ENCODE assay signal across 8 cellular contexts in genomic region chr9:134641989-134642384, GRCh38. TPM values are rescaled to one million over a fixed set of nuclear protein-coding genes. Genes with fewer than 3 reads are reported as not detected.
DNase-seq lines count a peak whose midpoint lies in the region; ATAC-seq and TF ChIP-seq lines count a peak whose summit lies in the region.

No MANE protein-coding gene starts in this region.

- H3K4me3 ChIP-seq in BLaER1 (peak overlapping the region; percentile 93), RWPE2 (ENCODE audit: severe bottlenecking) (peak overlapping the region; percentile 65), foreskin fibroblast (ENCODE audit: low read depth in 1 of 2, low read length in 2 of 2) (peak overlapping the region; percentile 74 to 99), trophoblast cell (ENCODE audit: low read depth, low read length) (peak overlapping the region; percentile 93)

- peak overlapping the region; percentile 61 for H4K12ac ChIP-seq in trophoblast cell (ENCODE audit: low read depth, low read length)

- H3K4me2 ChIP-seq in BLaER1 (peak overlapping the region; percentile 99), trophoblast cell (ENCODE audit: low read length) (peak overlapping the region; percentile 56)

- H3K36me3 ChIP-seq in BLaER1 (peaks cover 3% of the 10 kb centered on the region; the same call in 1 of the 2 replicates), RWPE2 (ENCODE audit: low read depth) (peaks cover 9% of the 10 kb centered on the region; the same call in 1 of the 2 replicates), trophoblast cell (ENCODE audit: control insufficient read depth in 1 of 2, insufficient read depth in 2 of 2, low read length in 2 of 2) (peaks cover 26 to 31% of the 10 kb centered on the region in 2 experiments)

- no peak overlapping the region for H3K23ac ChIP-seq in trophoblast cell (ENCODE audit: low read length)

- H4K91ac ChIP-seq in trophoblast cell (ENCODE audit: low read depth, low read length) = peak overlapping the region; percentile 97

- H4K20me1 ChIP-seq in BLaER1 = peaks cover 42% of the 10 kb centered on the region

- H3K14ac ChIP-seq in trophoblast cell (ENCODE audit: low read length) = peak overlapping the region; percentile 98

- H3K9ac ChIP-seq in BLaER1 (peak overlapping the region; percentile 87), trophoblast cell (ENCODE audit: low read length) (peak overlapping the region; percentile 96)

- H3K27ac ChIP-seq in BLaER1 (peak overlapping the region; percentile 87), RWPE2 (ENCODE audit: poor library complexity, severe bottlenecking) (peak overlapping the region; percentile 90), trophoblast cell (ENCODE audit: low read depth, low read length) (peak overlapping the region; percentile 84)

- WGBS in trophoblast cell (ENCODE audit: extremely low coverage, insufficient coverage, insufficient read length) = no CpG with 5 or more reads among the region's 59 CpGs

- peak overlapping the region; percentile 77 for H2AFZ ChIP-seq in trophoblast cell (ENCODE audit: insufficient read depth, low read length, poor library complexity)

- TF ChIP-seq CTCF in RWPE2 (IDR thresholded peaks at IDR 0.05; ENCODE audit: poor library complexity, severe bottlenecking) = no peak
- no peak for TF ChIP-seq CTCF in foreskin fibroblast (IDR thresholded peaks at IDR 0.05; ENCODE audit: low read depth, low read length)

- ATAC-seq in RWPE2 (ENCODE audit: low read depth) = no peak
- no peak for ATAC-seq in GM18909 (IDR thresholded peaks at IDR 0.05; ENCODE audit: poor library complexity, unreplicated experiment)

- H4K8ac ChIP-seq in trophoblast cell (ENCODE audit: low read depth, low read length) = peak overlapping the region; percentile 83

- peak overlapping the region; percentile 96 for H2BK5ac ChIP-seq in trophoblast cell (ENCODE audit: low read depth, low read length, poor library complexity)

- no peak for DNase-seq in RWPE2 (ENCODE audit: low spot score)
- peak in 1 of 2 donors; percentile 39 for DNase-seq in foreskin fibroblast
- no peak for DNase-seq in trophoblast cell
- no peak for DNase-seq in T-helper 9 cell
- DNase-seq in EL = no peak
- no peak for DNase-seq in cerebellum (ENCODE audit: low spot score)

- H3K9me3 ChIP-seq in BLaER1 = no peaks in the 10 kb centered on the region
- no peaks in the 10 kb centered on the region for H3K9me3 ChIP-seq in RWPE2 (ENCODE audit: severe bottlenecking)
- peaks cover 3% of the 10 kb centered on the region for H3K9me3 ChIP-seq in trophoblast cell (ENCODE audit: insufficient read depth, low read depth, low read length)

- H3K18ac ChIP-seq in trophoblast cell (ENCODE audit: low read length) = peak overlapping the region; percentile 99

- H3K79me2 ChIP-seq in trophoblast cell (ENCODE audit: control insufficient read depth, insufficient read depth, low read length, poor library complexity) = peaks cover 42% of the 10 kb centered on the region

- peaks cover 29% of the 10 kb centered on the region for H3K79me1 ChIP-seq in trophoblast cell (ENCODE audit: low read length)

- peak overlapping the region; percentile 95 for H2BK120ac ChIP-seq in trophoblast cell (ENCODE audit: insufficient read depth, low read length, poor library complexity)

- peak overlapping the region; percentile 94 for H3K4ac ChIP-seq in trophoblast cell (ENCODE audit: low read depth, low read length)

- peak overlapping the region; percentile 50 for H2AK5ac ChIP-seq in trophoblast cell (ENCODE audit: low read length)

- H3K4me1 ChIP-seq in BLaER1 (peaks cover 84% of the 10 kb centered on the region), RWPE2 (ENCODE audit: insufficient read depth, poor library complexity, severe bottlenecking) (peaks cover 9% of the 10 kb centered on the region), trophoblast cell (ENCODE audit: control insufficient read depth in 1 of 2, insufficient read depth in 2 of 2, low read length in 2 of 2) (peaks cover 34 to 43% of the 10 kb centered on the region in 2 experiments)

- H3K27me3 ChIP-seq in BLaER1 (no peaks in the 10 kb centered on the region), RWPE2 (ENCODE audit: insufficient read depth, poor library complexity, severe bottlenecking) (no peaks in the 10 kb centered on the region), trophoblast cell (ENCODE audit: insufficient read depth, low read length) (no peaks in the 10 kb centered on the region)

- H2BK12ac ChIP-seq in trophoblast cell (ENCODE audit: low read length) = no peak overlapping the region

RNA-seq across cellular contexts. Expression of gene COL5A1, which starts 0.4 kb away (rescaled TPM):
- 431 and 476 TPM in 2 replicates for polyA plus RNA-seq in trophoblast cell (2013)
- 27.7 TPM for total RNA-seq in cerebellum
